Comparison of ENCODE assay signal across 8 cellular contexts in genomic region chr7:156969972-156970420, GRCh38. TPM values are rescaled to one million over a fixed set of nuclear protein-coding genes. Genes with fewer than 3 reads are reported as not detected.
DNase-seq lines count a peak whose midpoint lies in the region; ATAC-seq and TF ChIP-seq lines count a peak whose summit lies in the region.

No MANE protein-coding gene starts in this region.

- peaks cover 55% of the 10 kb centered on the region for H3K36me3 ChIP-seq in adipocyte (ENCODE audit: control insufficient read depth, insufficient read depth, low read length, severe bottlenecking)
- peaks cover 47 to 65% of the 10 kb centered on the region in 2 experiments for H3K36me3 ChIP-seq in mesenchymal stem cell (ENCODE audit: control insufficient read depth in 1 of 2, insufficient read depth in 2 of 2, low read depth in 1 of 2, low read length in 2 of 2)

- H3K14ac ChIP-seq in mesenchymal stem cell (ENCODE audit: low read length in 2 of 2), result no peak overlapping the region

- peak; percentile 49 for TF ChIP-seq CTCF in CD4-positive, alpha-beta T cell (IDR thresholded peaks at IDR 0.05)

- no peaks in the 10 kb centered on the region for H3K9me3 ChIP-seq in CD4-positive, alpha-beta T cell (ENCODE audit: control insufficient read depth, low read length)
- no peaks in the 10 kb centered on the region for H3K9me3 ChIP-seq in adipocyte (ENCODE audit: control insufficient read depth, low read length)
- H3K9me3 ChIP-seq in mesenchymal stem cell (ENCODE audit: control insufficient read depth, low read length), result no peaks in the 10 kb centered on the region

- H3K4me1 ChIP-seq in adipocyte (ENCODE audit: control insufficient read depth, insufficient read depth, low read length) (no peaks in the 10 kb centered on the region), mesenchymal stem cell (ENCODE audit: control insufficient read depth, insufficient read depth, low read depth, low read length) (no peaks in the 10 kb centered on the region)

- no peak overlapping the region for H4K8ac ChIP-seq in mesenchymal stem cell (ENCODE audit: low read length)

- 97% methylated on average over 3 of the region's 3 CpGs for whole genome bisulfite sequencing in mesenchymal stem cell

- H3K4me3 ChIP-seq in adipocyte (ENCODE audit: low read length) (no peak overlapping the region), mesenchymal stem cell (ENCODE audit: insufficient read depth in 1 of 2, low read depth in 1 of 2, low read length in 2 of 2) (no peak overlapping the region)

- no peak for DNase-seq in CD4-positive, alpha-beta T cell
- peak; percentile 43 for DNase-seq in HT1080 (ENCODE audit: low read depth)
- DNase-seq in adipocyte (ENCODE audit: low read depth), result peak; percentile 72
- peak; percentile 25 for DNase-seq in mesenchymal stem cell
- no peak for DNase-seq in stimulated activated CD4-positive, alpha-beta T cell treated with anti-CD3 and anti-CD28 coated beads, Interleukin-15, amount 100 ng/mL, for 24 hours

- CTCF ChIA-PET in CD4-positive, alpha-beta T cell (lab: Charles Lee), result interaction anchor here (1.2 kb wide), 1 partner anchor 21 kb away, joined by 3 read pairs; the partner anchor contains the start of gene NOM1

- H3K27me3 ChIP-seq in CD4-positive, alpha-beta T cell (ENCODE audit: control insufficient read depth, insufficient read depth, low read length), result no peaks in the 10 kb centered on the region
- no peaks in the 10 kb centered on the region for H3K27me3 ChIP-seq in adipocyte (replicated peaks; ENCODE audit: control insufficient read depth, insufficient read depth, low read length)
- no peaks in the 10 kb centered on the region for H3K27me3 ChIP-seq in mesenchymal stem cell (ENCODE audit: control insufficient read depth in 1 of 2, insufficient read depth in 1 of 2, low read length in 2 of 2)

- H4K91ac ChIP-seq in mesenchymal stem cell (ENCODE audit: low read length), result no peak overlapping the region

- H2BK12ac ChIP-seq in mesenchymal stem cell (ENCODE audit: low read length in 2 of 2), result no peak overlapping the region

- H3K4ac ChIP-seq in mesenchymal stem cell (ENCODE audit: low read depth in 1 of 2, low read length in 2 of 2), result no peak overlapping the region

- no peaks in the 10 kb centered on the region for H3K27me3 Mint-ChIP-seq in CD4-positive, alpha-beta T cell

- H2BK5ac ChIP-seq in mesenchymal stem cell (ENCODE audit: low read depth, low read length, poor library complexity, severe bottlenecking), result no peak overlapping the region

- intact Hi-C loops in CD4-positive, alpha-beta T cell (cut with DNase I, micrococcal nuclease), result loop anchor here (1.0 to 10.0 kb wide), 7 partner anchors 165 to 417 kb away; partner anchors contain the start of gene UBE3C (in 1 of the 2)

- POLR2A ChIA-PET in CD4-positive, alpha-beta T cell (lab: Charles Lee), result no interaction called here

- H3K27ac Mint-ChIP-seq in CD4-positive, alpha-beta T cell, result no peak overlapping the region

- H2AK5ac ChIP-seq in mesenchymal stem cell (ENCODE audit: low read length, severe bottlenecking), result no peak overlapping the region

- H3K9ac ChIP-seq in adipocyte (ENCODE audit: low read length) (no peak overlapping the region), mesenchymal stem cell (ENCODE audit: low read length) (no peak overlapping the region)

- H3K4me1 Mint-ChIP-seq in CD4-positive, alpha-beta T cell (ENCODE audit: low read depth), result no peaks in the 10 kb centered on the region

- peaks cover 65% of the 10 kb centered on the region for H3K36me3 Mint-ChIP-seq in CD4-positive, alpha-beta T cell (ENCODE audit: low read depth)

- peaks cover 13% of the 10 kb centered on the region for H3K79me1 ChIP-seq in mesenchymal stem cell (replicated peaks; ENCODE audit: low read length, poor library complexity, severe bottlenecking)

- no peak overlapping the region for H3K27ac ChIP-seq in CD4-positive, alpha-beta T cell (ENCODE audit: low read depth, low read length)
- H3K27ac ChIP-seq in mesenchymal stem cell (ENCODE audit: low read length, poor library complexity, severe bottlenecking), result no peak overlapping the region

- H3K23ac ChIP-seq in mesenchymal stem cell (ENCODE audit: low read length in 2 of 2), result no peak overlapping the region

- H3K18ac ChIP-seq in mesenchymal stem cell (ENCODE audit: low read depth in 1 of 2, low read length in 2 of 2), result no peak overlapping the region

- no peak overlapping the region for H3K4me3 Mint-ChIP-seq in CD4-positive, alpha-beta T cell

- peak; percentile 46 for ATAC-seq in CD4-positive, alpha-beta T cell (ENCODE audit: poor library complexity)
- ATAC-seq in HG02759 (IDR thresholded peaks at IDR 0.05; ENCODE audit: unreplicated experiment) (no peak), GM19467 (IDR thresholded peaks at IDR 0.05; ENCODE audit: unreplicated experiment) (no peak), GM18867 (IDR thresholded peaks at IDR 0.05; ENCODE audit: unreplicated experiment) (no peak)

- H2BK120ac ChIP-seq in mesenchymal stem cell (ENCODE audit: low read depth, low read length), result no peak overlapping the region

- H2BK15ac ChIP-seq in mesenchymal stem cell (ENCODE audit: low read depth, poor library complexity, severe bottlenecking), result no peak overlapping the region

- no peak overlapping the region for H2AFZ ChIP-seq in mesenchymal stem cell (ENCODE audit: low read depth, low read length)

- no peaks in the 10 kb centered on the region for H3K9me3 Mint-ChIP-seq in CD4-positive, alpha-beta T cell

- H3K4me2 ChIP-seq in mesenchymal stem cell (ENCODE audit: low read length, poor library complexity, severe bottlenecking), result no peak overlapping the region

RNA-seq across cellular contexts. Expression of gene NOM1, which starts 20.5 kb away (rescaled TPM):
- total RNA-seq in CD4-positive, alpha-beta T cell, result 10 to 100 TPM; 25.5 to 27.6 TPM
- total RNA-seq in HT1080 (2014; rRNA removed; shearing (Covaris generic)), result 21.6 and 31.4 TPM in 2 replicates
- 14.2 and 14.9 TPM in 2 replicates for polyA plus RNA-seq in HT1080 (2015; cell fraction: cytosol; rRNA removed)
- polyA plus RNA-seq in HT1080 (2015; cell fraction: nucleus; rRNA removed), result 60.7 and 63.6 TPM in 2 replicates
- 8.6 TPM for polyA plus RNA-seq in mesenchymal stem cell (2013, experiment 1 of 2)
- polyA plus RNA-seq in mesenchymal stem cell (2013, experiment 2 of 2), result 7.6 TPM

RNA-seq across cellular contexts. Expression of gene MNX1, which starts 40.5 kb away (rescaled TPM):
- total RNA-seq in CD4-positive, alpha-beta T cell, result under 1 TPM in 1 of 2 experiments, not detected in 1; 0.14 TPM
- total RNA-seq in HT1080 (2014; rRNA removed; shearing (Covaris generic)), result 0.37 TPM in 1 of 2 replicates, not detected in the other
- polyA plus RNA-seq in HT1080 (2015; cell fraction: cytosol; rRNA removed), result not detected in 2 replicates
- polyA plus RNA-seq in HT1080 (2015; cell fraction: nucleus; rRNA removed), result 0.12 and 0.61 TPM in 2 replicates
- not detected for polyA plus RNA-seq in mesenchymal stem cell (2013, experiment 1 of 2)
- not detected for polyA plus RNA-seq in mesenchymal stem cell (2013, experiment 2 of 2)

Comparison
In these comparisons a context has a peak if more than half of its experiments do, and no peak if none do; other contexts are left out.
1. DNase-seq: peak in HT1080 (single experiment), adipocyte (single experiment) and mesenchymal stem cell (single experiment); none in CD4-positive, alpha-beta T cell (0 of 10) and stimulated activated CD4-positive, alpha-beta T cell treated with anti-CD3 and anti-CD28 coated beads, Interleukin-15, amount 100 ng/mL, for 24 hours (single experiment).